29 cellular contexts compared by ENCODE assay signal in the genomic region with DNA sequence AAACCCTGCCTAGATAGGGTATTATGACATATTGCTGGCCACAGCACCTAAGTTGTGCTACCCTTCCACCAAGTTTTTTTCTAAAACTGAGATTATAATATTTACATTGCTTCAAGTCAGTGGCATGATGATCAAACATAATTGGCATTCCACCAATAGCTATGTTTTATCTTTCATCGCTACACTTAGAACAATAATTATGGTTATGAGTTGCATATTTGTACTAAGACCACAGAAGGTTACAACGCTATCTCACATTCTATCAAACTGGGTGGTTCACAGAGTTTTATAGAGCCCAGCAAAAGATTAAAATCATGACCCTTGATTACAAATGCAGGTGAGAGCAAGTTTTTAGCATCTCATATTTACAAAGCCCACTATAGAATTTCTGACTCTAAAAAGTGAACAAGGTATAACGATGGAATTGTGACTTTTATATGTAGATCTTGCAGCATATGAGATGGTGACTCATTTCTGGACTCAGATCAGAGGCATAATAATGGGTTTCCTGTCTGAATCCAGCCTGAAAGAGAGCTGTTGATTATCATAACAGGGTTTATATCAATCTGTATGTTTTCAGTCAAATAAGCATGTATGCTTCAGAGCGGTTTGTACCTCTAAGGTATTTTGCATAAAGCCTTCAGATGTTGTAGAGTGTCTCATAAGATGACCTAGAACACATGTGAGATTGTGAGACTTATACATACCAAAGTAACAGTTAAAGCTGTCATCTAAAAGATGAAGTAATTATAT.
"Had no signal": no experiment of that assay in that cellular context is flagged by ENCODE, and none has a peak within 500 bp of the region (broad histone marks: within the 10 kb centered on the region; RNA-seq: fewer than 3 reads in every experiment).

No MANE protein-coding gene starts in this region.

- H3K27ac Mint-ChIP-seq: immature natural killer cell; naive thymus-derived CD8-positive, alpha-beta T cell; nephron; stimulated activated naive B cell treated with anti-CD40 and anti-IgM and Interleukin-4, amounts not matched to agents 10 μg/mL and 1 μg/mL and 100 μg/mL, for 72 hours; stimulated activated naive CD8-positive, alpha-beta T cell treated with anti-CD3 and anti-CD28 coated beads, Interleukin-15, Interleukin-2, amounts not matched to agents 100 ng/mL and 50 ng/mL, for 24 hours; type B pancreatic cell had no signal

- H3K9me3 ChIP-seq: left lung, lower lobe of right lung, pancreas, prostate gland, tibial nerve, uterus had no signal

- H3K4me1 ChIP-seq: left lung, lower lobe of right lung, pancreas, prostate gland, tibial nerve, uterus had no signal

- H3K36me3 ChIP-seq: left lung, lower lobe of right lung, pancreas, prostate gland, tibial nerve, uterus had no signal

- H3K4me1 Mint-ChIP-seq: immature natural killer cell; naive thymus-derived CD8-positive, alpha-beta T cell; nephron; neural crest cell; stimulated activated naive B cell treated with anti-CD40 and anti-IgM and Interleukin-4, amounts not matched to agents 10 μg/mL and 1 μg/mL and 100 μg/mL, for 72 hours had no signal

- ATAC-seq: left colon; left lung; lower lobe of right lung; naive thymus-derived CD8-positive, alpha-beta T cell; pancreas; right cardiac atrium; sciatic nerve; stimulated activated naive B cell treated with anti-CD40 and anti-IgM and Interleukin-4, amounts not matched to agents 10 μg/mL and 1 μg/mL and 100 μg/mL, for 72 hours had no signal

- H3K27me3 Mint-ChIP-seq: naive thymus-derived CD8-positive, alpha-beta T cell; stimulated activated naive B cell treated with anti-CD40 and anti-IgM and Interleukin-4, amounts not matched to agents 10 μg/mL and 1 μg/mL and 100 μg/mL, for 72 hours; stimulated activated naive CD8-positive, alpha-beta T cell treated with anti-CD3 and anti-CD28 coated beads, Interleukin-15, Interleukin-2, amounts not matched to agents 100 ng/mL and 50 ng/mL, for 24 hours; type B pancreatic cell had no signal

- H3K4me3 ChIP-seq: left lung, lower lobe of right lung, pancreas, prostate gland, skin epidermis, tibial nerve, uterus had no signal

- H3K36me3 Mint-ChIP-seq: immature natural killer cell; naive thymus-derived CD8-positive, alpha-beta T cell; stimulated activated naive B cell treated with anti-CD40 and anti-IgM and Interleukin-4, amounts not matched to agents 10 μg/mL and 1 μg/mL and 100 μg/mL, for 72 hours; type B pancreatic cell had no signal

- H3K27me3 ChIP-seq: left lung, pancreas, tibial nerve, uterus had no signal

- H3K4me3 Mint-ChIP-seq: immature natural killer cell; naive thymus-derived CD8-positive, alpha-beta T cell; nephron; neural crest cell; stimulated activated naive B cell treated with anti-CD40 and anti-IgM and Interleukin-4, amounts not matched to agents 10 μg/mL and 1 μg/mL and 100 μg/mL, for 72 hours; stimulated activated naive CD8-positive, alpha-beta T cell treated with anti-CD3 and anti-CD28 coated beads, Interleukin-15, Interleukin-2, amounts not matched to agents 100 ng/mL and 50 ng/mL, for 24 hours; type B pancreatic cell had no signal

- H3K27ac ChIP-seq: left lung, lower lobe of right lung, pancreas, prostate gland, tibial nerve, uterus had no signal

- FAIRE-seq: islet of Langerhans, kidney, pancreas had no signal

- DNase-seq: immature natural killer cell; kidney; left colon; left lung; lower lobe of right lung; mammary epithelial cell; mesenchymal stem cell; naive thymus-derived CD8-positive, alpha-beta T cell; nucleus accumbens; pancreas; posterior cingulate gyrus; retina; right cardiac atrium; stimulated activated CD4-positive, alpha-beta T cell treated with anti-CD3 and anti-CD28 coated beads, Interleukin-12 subunit alpha, Interleukin-12 subunit beta, amount 100 ng/mL, for 4 hours; stimulated activated CD4-positive, alpha-beta T cell treated with anti-CD3 and anti-CD28 coated beads, Interleukin-15, amount 100 ng/mL, for 24 hours; stimulated activated CD4-positive, alpha-beta T cell treated with anti-CD3 and anti-CD28 coated beads, Interleukin-2, amount 100 ng/mL, for 24 hours; stimulated activated CD4-positive, alpha-beta T cell treated with anti-CD3 and anti-CD28 coated beads, Interleukin-4, amount 100 ng/mL, for 1 hour; stimulated activated naive B cell treated with anti-CD40 and anti-IgM and Interleukin-4, amounts not matched to agents 10 μg/mL and 1 μg/mL and 100 μg/mL, for 72 hours; substantia nigra; uterus had no signal

- H3K9me3 Mint-ChIP-seq: immature natural killer cell; nephron; neural crest cell; stimulated activated naive B cell treated with anti-CD40 and anti-IgM and Interleukin-4, amounts not matched to agents 10 μg/mL and 1 μg/mL and 100 μg/mL, for 72 hours; stimulated activated naive CD8-positive, alpha-beta T cell treated with anti-CD3 and anti-CD28 coated beads, Interleukin-15, Interleukin-2, amounts not matched to agents 100 ng/mL and 50 ng/mL, for 24 hours; type B pancreatic cell had no signal
